Comparison of ENCODE assay signal across 20 cellular contexts in the genomic region with DNA sequence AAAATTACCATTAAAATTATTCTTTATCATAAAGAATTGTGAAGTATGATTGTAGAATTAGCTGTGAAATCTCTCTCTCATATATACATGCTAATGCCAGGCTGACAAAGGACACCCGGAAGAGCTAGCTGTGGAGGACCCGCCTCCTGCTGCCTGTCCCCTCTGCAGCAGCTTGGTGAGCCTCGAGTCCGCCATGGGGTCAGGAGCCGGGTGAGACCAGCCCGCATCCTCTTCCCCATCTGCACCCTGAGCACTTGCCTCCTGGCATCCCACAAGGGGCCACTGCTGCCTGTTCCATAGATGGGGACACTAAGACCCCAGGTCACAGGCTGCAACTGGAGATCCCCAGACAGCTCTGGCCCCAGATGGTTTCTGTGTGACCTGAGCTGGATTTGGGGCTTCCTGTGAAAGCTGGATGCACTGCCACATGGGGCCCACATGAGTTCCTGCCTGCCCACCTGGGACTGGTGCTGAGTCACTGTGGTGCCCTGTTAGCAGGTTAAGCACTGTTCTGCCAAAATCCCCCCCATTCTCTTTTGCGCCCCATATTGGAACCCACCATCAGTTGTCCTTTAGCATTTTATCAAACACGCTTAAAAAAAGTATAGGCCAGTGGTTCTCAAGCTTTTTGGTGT.
DNase-seq lines count a peak whose midpoint lies in the region; ATAC-seq, FAIRE-seq and TF ChIP-seq lines count a peak whose summit lies in the region.
"Had no signal": no experiment of that assay in that cellular context is flagged by ENCODE, and none has a peak within 500 bp of the region (broad histone marks: within the 10 kb centered on the region; RNA-seq: fewer than 3 reads in every experiment).

No MANE protein-coding gene starts in this region.

- peaks cover 100% of the 10 kb centered on the region for H4K20me1 ChIP-seq in BLaER1
- H4K20me1 ChIP-seq in neural progenitor cell (ENCODE audit: low read depth), result peaks cover 27% of the 10 kb centered on the region

- peak overlapping the region in 1 of 7 donors; percentile 32 for H3K4me3 Mint-ChIP-seq in CD8-positive, alpha-beta memory T cell
- no peak overlapping the region for H3K4me3 Mint-ChIP-seq in T-cell
- H3K4me3 Mint-ChIP-seq in naive B cell, result peak overlapping the region in 2 of 8 donors; percentile 29 to 78
- H3K4me3 Mint-ChIP-seq in neural progenitor cell, result no peak overlapping the region
- H3K4me3 Mint-ChIP-seq: activated T-cell treated with anti-CD3 and anti-CD28 coated beads, Interleukin-2, amount 50 U/mL, for 4 hours had no signal

- H3K27ac ChIP-seq in BLaER1 (peak overlapping the region; percentile 53; the same call in 1 of the 2 replicates), small intestine (ENCODE audit: low read depth in 1 of 2, low read length in 1 of 2) (no peak overlapping the region), neural progenitor cell (no peak overlapping the region)
- H3K27ac ChIP-seq in CD8-positive, alpha-beta memory T cell (ENCODE audit: low read depth, low read length), result no peak overlapping the region
- H3K27ac ChIP-seq: gastroesophageal sphincter, ovary, suprapubic skin had no signal

- no peak for FAIRE-seq in small intestine (lab: Jason Lieb, UNC)
- FAIRE-seq: RCC 7860, TTC549 had no signal

- H2AFZ ChIP-seq in neural progenitor cell (replicated peaks), result no peak overlapping the region

- WGBS in small intestine, 3 donors, result 72 to 84% (median 83%) methylated on average over 8 of the region's 8 CpGs

- ATAC-seq in T-cell (replicated peaks in 1 of 4) (peak in 2 of 4 experiments; percentile 36 to 47), naive B cell (ENCODE audit: low read depth in 2 of 2) (peak; percentile 20 to 36)
- ATAC-seq: activated T-cell treated with anti-CD3 and anti-CD28 coated beads, Interleukin-2, amount 50 U/mL, for 4 hours; gastroesophageal sphincter; left ventricle myocardium superior had no signal

- H3K4me3 ChIP-seq in BLaER1, result no peak overlapping the region; the same call in 1 of the 2 replicates
- no peak overlapping the region for H3K4me3 ChIP-seq in CD8-positive, alpha-beta memory T cell (ENCODE audit: low read length)
- no peak overlapping the region for H3K4me3 ChIP-seq in small intestine (ENCODE audit: low read depth in 1 of 2, low read length in 2 of 2)
- no peak overlapping the region for H3K4me3 ChIP-seq in neural progenitor cell
- H3K4me3 ChIP-seq: dorsolateral prefrontal cortex, gastroesophageal sphincter, ovary, suprapubic skin had no signal

- CTCF ChIA-PET in CD8-positive, alpha-beta memory T cell (lab: Charles Lee), result interaction anchor here (1.0 to 2.5 kb wide), 5 partner anchors 8 to 22 kb away, joined by 3 to 8 read pairs (median 5); no protein-coding TSS in a partner anchor
- CTCF ChIA-PET in T-cell (lab: Charles Lee), result interaction anchor here in 1 of 2 donors (1.3 kb wide), 1 partner anchor 9 kb away, joined by 3 read pairs; no protein-coding TSS in a partner anchor

- H3K4me1 ChIP-seq in BLaER1, result peaks cover 80% of the 10 kb centered on the region
- H3K4me1 ChIP-seq in CD8-positive, alpha-beta memory T cell (ENCODE audit: insufficient read depth, low read length), result peaks cover 32% of the 10 kb centered on the region
- no peaks in the 10 kb centered on the region for H3K4me1 ChIP-seq in small intestine (ENCODE audit: control insufficient read depth in 2 of 2, insufficient read depth in 1 of 2, low read depth in 1 of 2, low read length in 1 of 2)
- no peaks in the 10 kb centered on the region for H3K4me1 ChIP-seq in neural progenitor cell
- H3K4me1 ChIP-seq: suprapubic skin had no signal

- peaks cover 51 to 83% (median 59%) of the 10 kb centered on the region in 3 donors for H3K4me1 Mint-ChIP-seq in CD8-positive, alpha-beta memory T cell
- H3K4me1 Mint-ChIP-seq in T-cell, result peaks cover 61 to 71% (median 67%) of the 10 kb centered on the region in 3 donors
- H3K4me1 Mint-ChIP-seq in naive B cell, result peaks cover 53 to 83% (median 74%) of the 10 kb centered on the region in 3 donors
- H3K4me1 Mint-ChIP-seq in neural progenitor cell, result peaks cover 32% of the 10 kb centered on the region

- POLR2A ChIA-PET in CD8-positive, alpha-beta memory T cell (lab: Charles Lee), result interaction anchor here (0.7 kb wide), 1 partner anchor 13 kb away, joined by 3 read pairs; no protein-coding TSS in a partner anchor
- POLR2A ChIA-PET in T-cell (lab: Charles Lee), result interaction anchor here in 1 of 2 donors (0.7 kb wide), 1 partner anchor 89 kb away, joined by 3 read pairs; no protein-coding TSS in a partner anchor

- H3K9me3 Mint-ChIP-seq in CD8-positive, alpha-beta memory T cell, result no peaks in the 10 kb centered on the region
- H3K9me3 Mint-ChIP-seq in T-cell, result no peaks in the 10 kb centered on the region
- no peaks in the 10 kb centered on the region for H3K9me3 Mint-ChIP-seq in naive B cell
- no peaks in the 10 kb centered on the region for H3K9me3 Mint-ChIP-seq in neural progenitor cell
- H3K9me3 Mint-ChIP-seq: activated T-cell treated with anti-CD3 and anti-CD28 coated beads, Interleukin-2, amount 50 U/mL, for 4 hours had no signal

- peak in 1 of 5 donors; percentile 39 for DNase-seq in CD8-positive, alpha-beta memory T cell
- DNase-seq in T-cell, result no peak
- DNase-seq in naive B cell, result no peak
- DNase-seq in NOMO-1 treated with DMSO at 0.1 percent for 48 hours (lab: John Stamatoyannopoulos, UW; ENCODE audit: unreplicated experiment), result no peak
- no peak for DNase-seq in small intestine
- no peak for DNase-seq in neural progenitor cell (ENCODE audit: low spot score)
- DNase-seq: activated T-cell treated with anti-CD3 and anti-CD28 coated beads, Interleukin-2, amount 50 U/mL, for 4 hours; AML-193; dorsolateral prefrontal cortex; GF-D8; left ventricle myocardium superior; NCI-H1417; NCI-H524 treated with DMSO at 0.1 percent for 48 hours; ovary; SK-N-SH had no signal

- H3K9ac ChIP-seq in BLaER1, result peak overlapping the region; percentile 58; the same call in 1 of the 2 replicates
- no peak overlapping the region for H3K9ac ChIP-seq in neural progenitor cell
- H3K9ac ChIP-seq: SK-N-SH had no signal

- peak overlapping the region in 6 of 8 donors; percentile 47 to 68 (median 56) for H3K27ac Mint-ChIP-seq in CD8-positive, alpha-beta memory T cell
- H3K27ac Mint-ChIP-seq in T-cell (peak overlapping the region; percentile 74 to 75), naive B cell (peak overlapping the region in 5 of 6 donors; percentile 26 to 93 (median 67)), neural progenitor cell (no peak overlapping the region)

- peak overlapping the region; percentile 91 for H3K4me2 ChIP-seq in BLaER1
- H3K4me2 ChIP-seq in neural progenitor cell, result no peak overlapping the region
- H3K4me2 ChIP-seq: SK-N-SH had no signal

- no peaks in the 10 kb centered on the region for H3K27me3 Mint-ChIP-seq in CD8-positive, alpha-beta memory T cell
- H3K27me3 Mint-ChIP-seq in T-cell (no peaks in the 10 kb centered on the region), naive B cell (no peaks in the 10 kb centered on the region), neural progenitor cell (ENCODE audit: insufficient read depth, low read depth) (no peaks in the 10 kb centered on the region)

- peaks cover 69% of the 10 kb centered on the region for H3K36me3 ChIP-seq in BLaER1
- no peaks in the 10 kb centered on the region for H3K36me3 ChIP-seq in CD8-positive, alpha-beta memory T cell (ENCODE audit: insufficient read depth, low read length)
- no peaks in the 10 kb centered on the region for H3K36me3 ChIP-seq in small intestine (ENCODE audit: control insufficient read depth in 2 of 2, insufficient read depth in 2 of 2, low read length in 2 of 2)
- no peaks in the 10 kb centered on the region for H3K36me3 ChIP-seq in neural progenitor cell
- H3K36me3 ChIP-seq: gastroesophageal sphincter, ovary, suprapubic skin had no signal

- H3K79me2 ChIP-seq in neural progenitor cell (ENCODE audit: low read depth), result no peaks in the 10 kb centered on the region

- H3K9me3 ChIP-seq in BLaER1 (no peaks in the 10 kb centered on the region), small intestine (ENCODE audit: control insufficient read depth, low read depth) (no peaks in the 10 kb centered on the region), neural progenitor cell (ENCODE audit: low read depth) (no peaks in the 10 kb centered on the region)
- no peaks in the 10 kb centered on the region for H3K9me3 ChIP-seq in CD8-positive, alpha-beta memory T cell (ENCODE audit: low read length)
- H3K9me3 ChIP-seq: gastroesophageal sphincter, ovary, SK-N-SH, suprapubic skin had no signal

- H3K27me3 ChIP-seq in BLaER1 (no peaks in the 10 kb centered on the region), small intestine (ENCODE audit: control insufficient read depth in 2 of 2, insufficient read depth in 2 of 2, low read length in 2 of 2) (no peaks in the 10 kb centered on the region), neural progenitor cell (no peaks in the 10 kb centered on the region)
- H3K27me3 ChIP-seq in CD8-positive, alpha-beta memory T cell (ENCODE audit: insufficient read depth, low read length, poor library complexity, severe bottlenecking), result no peaks in the 10 kb centered on the region
- H3K27me3 ChIP-seq: dorsolateral prefrontal cortex, gastroesophageal sphincter, ovary, suprapubic skin had no signal

- no peak for TF ChIP-seq CTCF in neural progenitor cell (IDR thresholded peaks at IDR 0.05)

- peaks cover 6% of the 10 kb centered on the region for H3F3A ChIP-seq in neural progenitor cell (ENCODE audit: low read depth)

- peaks cover 0 to 39% (median 6%) of the 10 kb centered on the region in 3 donors for H3K36me3 Mint-ChIP-seq in CD8-positive, alpha-beta memory T cell
- H3K36me3 Mint-ChIP-seq in T-cell (peaks cover 16% of the 10 kb centered on the region), naive B cell (no peaks in the 10 kb centered on the region), neural progenitor cell (no peaks in the 10 kb centered on the region)
